In genomic region chr10:53298443-53298842, GRCh38 we compare ENCODE assay signal across 31 cellular contexts.
"Had no signal": no experiment of that assay in that cellular context is flagged by ENCODE, and none has a peak within 500 bp of the region (broad histone marks: within the 10 kb centered on the region; RNA-seq: fewer than 3 reads in every experiment).

No MANE protein-coding gene starts in this region.

- H3K4me1 ChIP-seq: adrenal gland, body of pancreas, breast epithelium, SJCRH30 had no signal

- ATAC-seq: activated naive CD4-positive, alpha-beta T cell treated with anti-CD3 and anti-CD28 coated beads, Interleukin-2, amount 50 U/mL, for 72 hours; activated T-cell treated with anti-CD3 and anti-CD28 coated beads, Interleukin-2, amount 50 U/mL, for 4 hours; body of pancreas had no signal

- DNase-seq: activated B cell treated with CpG ODN at 0.5 μM for 24 hours; activated CD4-positive, alpha-beta memory T cell treated with anti-CD3 and anti-CD28 coated beads for 36 hours; activated CD4-positive, alpha-beta T cell treated with anti-CD3 and anti-CD28 coated beads for 4 hours; activated CD4-positive, alpha-beta T cell treated with anti-CD3 and anti-CD28 coated beads, Interleukin-2, amount 50 U/mL, for 1 hour; activated CD4-positive, CD25-positive, alpha-beta regulatory T cell treated with anti-CD3 and anti-CD28 coated beads, Interleukin-2, amount 50 U/mL, for 72 hours; activated CD8-positive, alpha-beta memory T cell treated with anti-CD3 and anti-CD28 coated beads, Interleukin-2, amount 50 U/mL, for 4 hours; activated gamma-delta T cell treated with Interleukin-2 at 50 U/mL for 16 hours; activated naive CD4-positive, alpha-beta T cell treated with anti-CD3 and anti-CD28 coated beads for 36 hours; activated T-cell treated with anti-CD3 and anti-CD28 coated beads for 4 hours; activated T-cell treated with anti-CD3 and anti-CD28 coated beads, Interleukin-2, amount 50 U/mL, for 4 hours; adrenal gland; body of pancreas; NCI-H1092 treated with DMSO at 0.1 percent for 48 hours; NCI-H1417; NCI-H146; NCI-H187; NCI-H2029 treated with DMSO at 0.1 percent for 48 hours; NCI-H2107; NCI-H2171; NCI-H2227 treated with DMSO at 0.1 percent for 48 hours; NCI-H446; NCI-H510A treated with DMSO at 0.1 percent for 48 hours; NCI-H526 treated with DMSO at 0.1 percent for 48 hours; PC-9; SHP77; SJCRH30; SK-N-SH had no signal

- H3K27ac ChIP-seq: adrenal gland, body of pancreas, breast epithelium, PC-9, SJCRH30 had no signal

- H3K36me3 ChIP-seq: adrenal gland, breast epithelium, SJCRH30 had no signal

- H3K27me3 ChIP-seq: adrenal gland, body of pancreas, breast epithelium, SJCRH30 had no signal

- H3K4me3 ChIP-seq: adrenal gland, body of pancreas, breast epithelium, PC-9, SJCRH30 had no signal

- FAIRE-seq: astrocyte, TTC549 had no signal

- H3K9me3 ChIP-seq: adrenal gland, body of pancreas, SJCRH30, SK-N-SH had no signal
